11 cellular contexts compared by ENCODE assay signal in genomic region chr10:126663328-126663727, GRCh38. TPM values are rescaled to one million over a fixed set of nuclear protein-coding genes. Genes with fewer than 3 reads are reported as not detected.
DNase-seq lines count a peak whose midpoint lies in the region; TF ChIP-seq lines count a peak whose summit lies in the region.
"Had no signal": no experiment of that assay in that cellular context is flagged by ENCODE, and none has a peak within 500 bp of the region (broad histone marks: within the 10 kb centered on the region; RNA-seq: fewer than 3 reads in every experiment).

No MANE protein-coding gene starts in this region.

- no peaks in the 10 kb centered on the region for H3K9me3 ChIP-seq in uterus

- peak overlapping the region; percentile 31 to 49 for H3K27ac ChIP-seq in uterus

- no peaks in the 10 kb centered on the region for H3K36me3 ChIP-seq in uterus

- H3K4me3 ChIP-seq in uterus = no peak overlapping the region

- TF ChIP-seq CTCF in uterus (IDR thresholded peaks at IDR 0.05) (no peak), mesothelial cell of epicardium (IDR thresholded peaks at IDR 0.05; ENCODE audit: unreplicated experiment) (no peak), type B pancreatic cell (conservative IDR thresholded peaks at IDR 0.05) (no peak)

- H3K9me3 Mint-ChIP-seq in mesothelial cell of epicardium (no peaks in the 10 kb centered on the region), type B pancreatic cell (no peaks in the 10 kb centered on the region)
- H3K9me3 Mint-ChIP-seq: dendritic cell treated with granulocyte-macrophage colony-stimulating factor and Interleukin-4, amounts not matched to agents 40 ng/mL and 50 ng/mL, for 4 days had no signal

- TF ChIP-seq POLR2A in uterus (IDR thresholded peaks at IDR 0.05) = no peak

- no peaks in the 10 kb centered on the region for H3K4me1 Mint-ChIP-seq in mesothelial cell of epicardium
- H3K4me1 Mint-ChIP-seq in type B pancreatic cell (ENCODE audit: unreplicated experiment) = no peaks in the 10 kb centered on the region

- H3K27me3 ChIP-seq in uterus = no peaks in the 10 kb centered on the region

- peak; percentile 2 to 17 for DNase-seq in stimulated activated CD4-positive, alpha-beta T cell treated with anti-CD3 and anti-CD28 coated beads, Interleukin-2, amount 100 ng/mL, for 24 hours
- no peak for DNase-seq in stimulated activated CD4-positive, alpha-beta T cell treated with anti-CD3 and anti-CD28 coated beads, Interleukin-4, amount 100 ng/mL, for 1 hour
- DNase-seq in dermis microvascular lymphatic vessel endothelial cell (ENCODE audit: low read depth in 2 of 2) = peak; percentile 15 to 32
- DNase-seq in middle frontal gyrus (ENCODE audit: extremely low spot score, low spot score) = peak; percentile 80
- peak; percentile 47 for DNase-seq in uterus
- DNase-seq in mesothelial cell of epicardium (ENCODE audit: low spot score in 2 of 2, unreplicated experiment in 2 of 2) = no peak
- no peak for DNase-seq in NCI-H2227 treated with DMSO at 0.1 percent for 48 hours (lab: John Stamatoyannopoulos, UW)
- no peak for DNase-seq in type B pancreatic cell (ENCODE audit: extremely low spot score, unreplicated experiment)
- DNase-seq: NCI-H510A treated with DMSO at 0.1 percent for 48 hours had no signal

- intact Hi-C loops in uterus (cut with DNase I; ENCODE audit: low total_unique reads) = no loop called here

- no peaks in the 10 kb centered on the region for H3K4me1 ChIP-seq in uterus

- no peaks in the 10 kb centered on the region for H3K36me3 Mint-ChIP-seq in mesothelial cell of epicardium
- H3K36me3 Mint-ChIP-seq in type B pancreatic cell = no peaks in the 10 kb centered on the region

- no peak overlapping the region for H3K4me3 Mint-ChIP-seq in mesothelial cell of epicardium
- H3K4me3 Mint-ChIP-seq in type B pancreatic cell = no peak overlapping the region
- H3K4me3 Mint-ChIP-seq: dendritic cell treated with granulocyte-macrophage colony-stimulating factor and Interleukin-4, amounts not matched to agents 40 ng/mL and 50 ng/mL, for 4 days had no signal

- H3K27me3 Mint-ChIP-seq in mesothelial cell of epicardium (ENCODE audit: low read depth) (no peaks in the 10 kb centered on the region), type B pancreatic cell (no peaks in the 10 kb centered on the region)

- H3K27ac Mint-ChIP-seq in mesothelial cell of epicardium (no peak overlapping the region), type B pancreatic cell (no peak overlapping the region)
- H3K27ac Mint-ChIP-seq: dendritic cell treated with granulocyte-macrophage colony-stimulating factor and Interleukin-4, amounts not matched to agents 40 ng/mL and 50 ng/mL, for 4 days had no signal

RNA-seq across cellular contexts. Expression of gene C10orf90, which starts 7.2 kb away (rescaled TPM):
- total RNA-seq in dermis microvascular lymphatic vessel endothelial cell = not detected in 2 replicates
- total RNA-seq in uterus = under 1 TPM in 1 of 4 donors, not detected in 3; 0.21 TPM
- not detected in 3 replicates for total RNA-seq in mesothelial cell of epicardium
- 1.5 TPM in 1 of 2 replicates, not detected in the other for total RNA-seq in type B pancreatic cell (ENCODE audit: low replicate concordance)
- total RNA-seq: mononuclear cell had no signal

Comparison
In these comparisons a context has a peak if more than half of its experiments do, and no peak if none do; other contexts are left out.
1. DNase-seq: peak in stimulated activated CD4-positive, alpha-beta T cell treated with anti-CD3 and anti-CD28 coated beads, Interleukin-2, amount 100 ng/mL, for 24 hours (2 of 2), dermis microvascular lymphatic vessel endothelial cell (2 of 2), middle frontal gyrus (single experiment) and uterus (2 of 2); none in stimulated activated CD4-positive, alpha-beta T cell treated with anti-CD3 and anti-CD28 coated beads, Interleukin-4, amount 100 ng/mL, for 1 hour (single experiment), mesothelial cell of epicardium (0 of 2), NCI-H2227 treated with DMSO at 0.1 percent for 48 hours (single experiment) and type B pancreatic cell (single experiment).